ENCODE assay signal across 17 cellular contexts in genomic region chr3:197463279-197463678, GRCh38.
DNase-seq lines count a peak whose midpoint lies in the region; ATAC-seq and TF ChIP-seq lines count a peak whose summit lies in the region.
"Had no signal": no experiment of that assay in that cellular context is flagged by ENCODE, and none has a peak within 500 bp of the region (broad histone marks: within the 10 kb centered on the region; RNA-seq: fewer than 3 reads in every experiment).

No MANE protein-coding gene starts in this region.

- H3K27ac ChIP-seq in brain microvascular endothelial cell: peak overlapping the region; percentile 58
- H3K27ac ChIP-seq: body of pancreas, SJCRH30 had no signal

- no peaks in the 10 kb centered on the region for H3K9me3 Mint-ChIP-seq in activated naive CD4-positive, alpha-beta T cell treated with anti-CD3 and anti-CD28 coated beads, Interleukin-2, amount 50 U/mL, for 24 hours

- peak overlapping the region; percentile 33 for H3K4me2 ChIP-seq in skeletal muscle satellite cell (ENCODE audit: low read length)

- no peak for DNase-seq in activated naive CD4-positive, alpha-beta T cell treated with Interleukin-2 at 50 U/mL for 16 hours
- DNase-seq in NCI-H226 (peak; percentile 55), brain microvascular endothelial cell (no peak), GM13976 (ENCODE audit: low spot score) (no peak), NCI-H524 (lab: John Stamatoyannopoulos, UW) (no peak)
- DNase-seq: activated CD4-positive, alpha-beta T cell treated with anti-CD3 and anti-CD28 coated beads, Interleukin-2, amount 50 U/mL, for 1 hour; body of pancreas; mesendoderm; MG63; NCI-H345; SJCRH30 had no signal

- peak overlapping the region; percentile 78 for H3K9ac ChIP-seq in skeletal muscle satellite cell (ENCODE audit: low read depth, low read length)

- in situ Hi-C loops in brain microvascular endothelial cell (cut with HindIII; ENCODE audit: low pct_ligation_motif_present, low sequenced_read_pairs): no loop called here
- in situ Hi-C loops in GM13976 (cut with MboI; ENCODE audit: low sequenced_read_pairs, unreplicated experiment): no loop called here

- no peaks in the 10 kb centered on the region for H3K9me3 ChIP-seq in skeletal muscle satellite cell (replicated peaks; ENCODE audit: low read length)
- H3K9me3 ChIP-seq: body of pancreas, MG63, SJCRH30 had no signal

- no peak for TF ChIP-seq CTCF in brain microvascular endothelial cell (IDR thresholded peaks at IDR 0.05; ENCODE audit: low read depth, low read length, missing control alignments)
- no peak for TF ChIP-seq CTCF in GM13976 (IDR thresholded peaks at IDR 0.05; ENCODE audit: borderline replicate concordance, control extremely low read depth, extremely low read depth, insufficient read depth, missing control alignments)

- H3K36me3 Mint-ChIP-seq in activated naive CD4-positive, alpha-beta T cell treated with anti-CD3 and anti-CD28 coated beads, Interleukin-2, amount 50 U/mL, for 24 hours: no peaks in the 10 kb centered on the region

- H3K4me3 ChIP-seq in brain microvascular endothelial cell (ENCODE audit: low read depth, low read length) (no peak overlapping the region), skeletal muscle satellite cell (ENCODE audit: low read length) (no peak overlapping the region)
- H3K4me3 ChIP-seq: body of pancreas, GM12878, MG63, SJCRH30 had no signal

- no peaks in the 10 kb centered on the region for H3K27me3 Mint-ChIP-seq in activated naive CD4-positive, alpha-beta T cell treated with anti-CD3 and anti-CD28 coated beads, Interleukin-2, amount 50 U/mL, for 24 hours

- H3K4me1 ChIP-seq in skeletal muscle satellite cell (ENCODE audit: control insufficient read depth, insufficient read depth, low read length): peaks cover 51% of the 10 kb centered on the region

- peaks cover 22% of the 10 kb centered on the region for H3K4me1 Mint-ChIP-seq in activated naive CD4-positive, alpha-beta T cell treated with anti-CD3 and anti-CD28 coated beads, Interleukin-2, amount 50 U/mL, for 24 hours

- no peaks in the 10 kb centered on the region for H3K36me3 ChIP-seq in brain microvascular endothelial cell (replicated peaks)
- no peaks in the 10 kb centered on the region for H3K36me3 ChIP-seq in skeletal muscle satellite cell (ENCODE audit: insufficient read depth, low read length)
- H3K36me3 ChIP-seq: MG63, SJCRH30 had no signal

- peak overlapping the region; percentile 62 for H3K27ac Mint-ChIP-seq in activated naive CD4-positive, alpha-beta T cell treated with anti-CD3 and anti-CD28 coated beads, Interleukin-2, amount 50 U/mL, for 24 hours
- H3K27ac Mint-ChIP-seq: activated T-helper 1 cell treated with anti-CD3 and anti-CD28 coated beads, Interleukin-12 subunit alpha, Interleukin-12 subunit beta, Interleukin-2, Interleukin-4 antibody, amounts not matched to agents 30 ng/mL and 10 ng/mL and 1 ng/mL, durations not matched to agents 14 hours and 24 hours and 36 hours had no signal

- peak overlapping the region; percentile 44 for H3K4me3 Mint-ChIP-seq in activated naive CD4-positive, alpha-beta T cell treated with anti-CD3 and anti-CD28 coated beads, Interleukin-2, amount 50 U/mL, for 24 hours
- H3K4me3 Mint-ChIP-seq: activated T-helper 1 cell treated with anti-CD3 and anti-CD28 coated beads, Interleukin-12 subunit alpha, Interleukin-12 subunit beta, Interleukin-2, Interleukin-4 antibody, amounts not matched to agents 30 ng/mL and 10 ng/mL and 1 ng/mL, durations not matched to agents 14 hours and 24 hours and 36 hours had no signal

- H3K27me3 ChIP-seq in brain microvascular endothelial cell (replicated peaks): no peaks in the 10 kb centered on the region
- H3K27me3 ChIP-seq in skeletal muscle satellite cell (ENCODE audit: control insufficient read depth, insufficient read depth, low read length): no peaks in the 10 kb centered on the region
- H3K27me3 ChIP-seq: body of pancreas, MG63, SJCRH30 had no signal

- no peak for ATAC-seq in HG02678 (IDR thresholded peaks at IDR 0.05; ENCODE audit: unreplicated experiment)
- ATAC-seq: body of pancreas, esophagus mucosa, GM12878 had no signal
